Comparison of ENCODE assay signal across 8 cellular contexts in genomic region chr3:128879125-128879969, GRCh38. TPM values are rescaled to one million over a fixed set of nuclear protein-coding genes. Genes with fewer than 3 reads are reported as not detected.
DNase-seq lines count a peak whose midpoint lies in the region; ATAC-seq and TF ChIP-seq lines count a peak whose summit lies in the region.

ACAD9 (plus strand) TSS chr3:128879620; CDS start chr3:128879692, 72 bp downstream.

- WGBS in lung, 2 donors: 0% methylated on average over 65 of the region's 65 CpGs

- peaks cover 51 to 74% (median 70%) of the 10 kb centered on the region in 3 donors for H3K4me1 Mint-ChIP-seq in CD8-positive, alpha-beta memory T cell

- peak; percentile 94 to 99 (median 96) for DNase-seq in CD8-positive, alpha-beta memory T cell
- DNase-seq in HS-5 (ENCODE audit: low read depth) (peak; percentile 85), lung (ENCODE audit: low spot score) (peak; percentile 96)
- DNase-seq in NK-92 treated with Interleukin-12 subunit alpha and Interleukin-12 subunit beta, amount 100 ng/mL, for 24 hours (lab: John Stamatoyannopoulos, UW): peak; percentile 97
- DNase-seq in activated CD8-positive, alpha-beta memory T cell treated with anti-CD3 and anti-CD28 coated beads for 24 hours: peak; percentile 100
- DNase-seq in effector CD8-positive, alpha-beta T cell (lab: John Stamatoyannopoulos, UW): peak; percentile 96
- peak; percentile 95 to 97 (median 96) for DNase-seq in stimulated activated CD4-positive, alpha-beta T cell treated with anti-CD3 and anti-CD28 coated beads, TNF-alpha, amount 100 ng/mL, for 4 hours (ENCODE audit: low read depth in 3 of 3)

- H3K4me3 Mint-ChIP-seq in CD8-positive, alpha-beta memory T cell: peak within 1 kb of the TSS; percentile 84 to 97 (median 87)

- H3K4me3 ChIP-seq in CD8-positive, alpha-beta memory T cell (ENCODE audit: low read length): peak within 1 kb of the TSS; percentile 84
- H3K4me3 ChIP-seq in lung: peak within 1 kb of the TSS; percentile 72

- H3K36me3 ChIP-seq in CD8-positive, alpha-beta memory T cell (ENCODE audit: insufficient read depth, low read length): peaks cover 8% of the 10 kb centered on the region
- H3K36me3 ChIP-seq in lung (ENCODE audit: control insufficient read depth in 2 of 2, insufficient read depth in 2 of 2, low read length in 2 of 2): no peaks in the 10 kb centered on the region

- POLR2A ChIA-PET in CD8-positive, alpha-beta memory T cell (lab: Charles Lee): interaction anchor here (0.6 to 2.2 kb wide), 11 partner anchors 34 to 287 kb away, joined by 3 to 12 read pairs (median 4); partner anchors contain the start of genes RAB7A and RPN1

- ATAC-seq in GM19468 (IDR thresholded peaks at IDR 0.05; ENCODE audit: extremely low read depth, unreplicated experiment): peak; percentile 67
- ATAC-seq in lung (ENCODE audit: insufficient read depth, low FRiP score): peak; percentile 92

- H3K9me3 Mint-ChIP-seq in CD8-positive, alpha-beta memory T cell: no peaks in the 10 kb centered on the region

- H3K9me3 ChIP-seq in CD8-positive, alpha-beta memory T cell (ENCODE audit: low read length): no peaks in the 10 kb centered on the region
- H3K9me3 ChIP-seq in lung (ENCODE audit: control insufficient read depth in 2 of 2, insufficient read depth in 1 of 2, low read length in 1 of 2): no peaks in the 10 kb centered on the region

- peaks cover 0 to 27% (median 6%) of the 10 kb centered on the region in 3 donors for H3K36me3 Mint-ChIP-seq in CD8-positive, alpha-beta memory T cell

- peak within 1 kb of the TSS; percentile 96 to 100 (median 98) for H3K27ac Mint-ChIP-seq in CD8-positive, alpha-beta memory T cell

- H3K27ac ChIP-seq in CD8-positive, alpha-beta memory T cell (ENCODE audit: low read depth, low read length): peak within 1 kb of the TSS; percentile 93
- H3K27ac ChIP-seq in lung (ENCODE audit: low read depth in 1 of 2, low read length in 1 of 2): peak within 1 kb of the TSS; percentile 95 to 99

- CTCF ChIA-PET in CD8-positive, alpha-beta memory T cell (lab: Charles Lee): interaction anchor here (0.7 to 5.7 kb wide), 8 partner anchors 12 to 611 kb away, joined by 3 to 25 read pairs (median 4); no protein-coding TSS in a partner anchor

- no peaks in the 10 kb centered on the region for H3K27me3 ChIP-seq in CD8-positive, alpha-beta memory T cell (ENCODE audit: insufficient read depth, low read length, poor library complexity, severe bottlenecking)
- H3K27me3 ChIP-seq in lung (ENCODE audit: control insufficient read depth, insufficient read depth): no peaks in the 10 kb centered on the region

- H3K27me3 Mint-ChIP-seq in CD8-positive, alpha-beta memory T cell: no peaks in the 10 kb centered on the region

- H3K4me1 ChIP-seq in CD8-positive, alpha-beta memory T cell (ENCODE audit: insufficient read depth, low read length): peaks cover 40% of the 10 kb centered on the region
- peaks cover 6 to 7% of the 10 kb centered on the region in 2 donors for H3K4me1 ChIP-seq in lung (ENCODE audit: control insufficient read depth in 2 of 2, insufficient read depth in 2 of 2, low read length in 2 of 2)

- TF ChIP-seq CTCF in lung (IDR thresholded peaks at IDR 0.05; ENCODE audit: control extremely low read depth, extremely low read depth): no peak

RNA-seq across cellular contexts. Expression of gene ACAD9, which starts in this region (rescaled TPM):
- 10 to 100 TPM; 50.5 to 51.2 TPM for total RNA-seq in CD8-positive, alpha-beta memory T cell
- 19.8 TPM for polyA plus RNA-seq in CD8-positive, alpha-beta memory T cell
- 10 to 100 TPM; 51.5 to 59.3 TPM for total RNA-seq in lung
- polyA plus RNA-seq in lung: 10 to 100 TPM; 24.9 to 26.1 TPM

Comparison
In these comparisons a context has a peak if more than half of its experiments do, and no peak if none do; other contexts are left out.
1. Peak in every context shown above with its lines: DNase-seq, ATAC-seq, H3K4me3 ChIP-seq and H3K27ac ChIP-seq.